14 cellular contexts compared by ENCODE assay signal in genomic region chr2:240821429-240821778, GRCh38. TPM values are rescaled to one million over a fixed set of nuclear protein-coding genes. Genes with fewer than 3 reads are reported as not detected.
DNase-seq lines count a peak whose midpoint lies in the region; ATAC-seq and TF ChIP-seq lines count a peak whose summit lies in the region.
"Had no signal": no experiment of that assay in that cellular context is flagged by ENCODE, and none has a peak within 500 bp of the region (broad histone marks: within the 10 kb centered on the region; RNA-seq: fewer than 3 reads in every experiment).

No MANE protein-coding gene starts in this region.

- TF ChIP-seq POLR2A in lower leg skin (IDR thresholded peaks at IDR 0.05), result no peak

- H3K9me3 ChIP-seq in BLaER1 (peaks cover 20% of the 10 kb centered on the region), H9 (ENCODE audit: control insufficient read depth, low read depth, low read length) (no peaks in the 10 kb centered on the region)
- H3K9me3 ChIP-seq: prostate gland had no signal

- POLR2A ChIA-PET in naive thymus-derived CD8-positive, alpha-beta T cell (lab: Charles Lee), result no interaction called here

- no peak overlapping the region for H3K23ac ChIP-seq in H9 (ENCODE audit: insufficient read length, low read depth, low read length)

- intact Hi-C loops in lower leg skin (cut with DNase I; ENCODE audit: low total_unique reads), result no loop called here

- peaks cover 5% of the 10 kb centered on the region for H3K79me1 ChIP-seq in H9 (ENCODE audit: insufficient read depth, low read depth, low read length, poor library complexity, severe bottlenecking)

- H3K4me3 Mint-ChIP-seq in H9 (peak overlapping the region; percentile 71 to 88), brain (peak overlapping the region; percentile 55 to 85 (median 80))
- peak overlapping the region; percentile 43 to 82 (median 72) for H3K4me3 Mint-ChIP-seq in naive thymus-derived CD8-positive, alpha-beta T cell

- no peak overlapping the region for H4K8ac ChIP-seq in H9 (replicated peaks; ENCODE audit: insufficient read length, low read depth, low read length)

- H3K14ac ChIP-seq in H9 (ENCODE audit: insufficient read depth, low read length), result no peak overlapping the region

- H2AFZ ChIP-seq in H9 (ENCODE audit: low read length), result no peak overlapping the region

- H3K4me1 Mint-ChIP-seq in H9, result peaks cover 13 to 28% of the 10 kb centered on the region in 2 experiments
- H3K4me1 Mint-ChIP-seq in brain, result peaks cover 51% of the 10 kb centered on the region
- H3K4me1 Mint-ChIP-seq in naive thymus-derived CD8-positive, alpha-beta T cell, result peaks cover 3 to 16% (median 11%) of the 10 kb centered on the region in 4 donors

- H4K20me1 ChIP-seq in BLaER1, result peaks cover 36% of the 10 kb centered on the region
- H4K20me1 ChIP-seq in H9 (ENCODE audit: control insufficient read depth, insufficient read depth, insufficient read length), result no peaks in the 10 kb centered on the region

- no peak overlapping the region for H3K27ac ChIP-seq in BLaER1
- H3K27ac ChIP-seq in H9 (ENCODE audit: insufficient read length, low read depth, low read length), result no peak overlapping the region
- H3K27ac ChIP-seq: coronary artery had no signal

- H3K9me3 Mint-ChIP-seq in H9 (peaks cover 4 to 6% of the 10 kb centered on the region in 2 experiments; a peak in 2 of 5 replicates), brain (peaks cover 2 to 10% (median 5%) of the 10 kb centered on the region in 5 experiments)
- peaks cover 0 to 14% (median 0%) of the 10 kb centered on the region in 9 donors for H3K9me3 Mint-ChIP-seq in naive thymus-derived CD8-positive, alpha-beta T cell

- H4K91ac ChIP-seq in H9 (ENCODE audit: insufficient read length, low read depth, low read length), result no peak overlapping the region

- H3K23me2 ChIP-seq in H9 (ENCODE audit: insufficient read length, low read depth, low read length, poor library complexity, severe bottlenecking), result peaks cover 15% of the 10 kb centered on the region

- no peak overlapping the region for H3K18ac ChIP-seq in H9 (ENCODE audit: insufficient read length, low read depth, low read length)

- peak overlapping the region; percentile 65 for H3K4me2 ChIP-seq in BLaER1
- H3K4me2 ChIP-seq in H9 (ENCODE audit: insufficient read depth, insufficient read length, low read length), result peak overlapping the region; percentile 13

- H3K27me3 ChIP-seq in BLaER1, result peaks cover 82% of the 10 kb centered on the region
- no peaks in the 10 kb centered on the region for H3K27me3 ChIP-seq in H9 (ENCODE audit: insufficient read depth, low read length)

- no peak overlapping the region for H3T11ph ChIP-seq in H9 (ENCODE audit: low read length)

- DNase-seq in H9 (no peak), kidney glomerular epithelial cell (lab: John Stamatoyannopoulos, UW) (no peak), lower leg skin (ENCODE audit: low spot score in 2 of 2) (no peak)
- no peak for DNase-seq in naive thymus-derived CD8-positive, alpha-beta T cell
- DNase-seq: activated effector memory CD4-positive, alpha-beta T cell treated with anti-CD3 and anti-CD28 coated beads, Interleukin-2, amount 50 U/mL, for 16 hours; left cardiac atrium had no signal

- peak overlapping the region; percentile 53 for H3K4me3 ChIP-seq in BLaER1
- H3K4me3 ChIP-seq in lower leg skin (ENCODE audit: low read depth, poor library complexity, severe bottlenecking), result no peak overlapping the region

- H2BK12ac ChIP-seq in H9 (ENCODE audit: insufficient read length, low read depth, low read length), result no peak overlapping the region

- no peak overlapping the region for H2BK20ac ChIP-seq in H9 (ENCODE audit: low read depth, low read length, poor library complexity, severe bottlenecking)

- H2BK120ac ChIP-seq in H9 (ENCODE audit: low read depth, low read length, poor library complexity, severe bottlenecking), result no peak overlapping the region

- TF ChIP-seq CTCF in H9 (conservative IDR thresholded peaks at IDR 0.05) (no peak), brain (conservative IDR thresholded peaks at IDR 0.05) (no peak), lower leg skin (IDR thresholded peaks at IDR 0.05) (no peak)

- no peak overlapping the region for H4K5ac ChIP-seq in H9 (ENCODE audit: insufficient read length, low read depth, low read length)

- no peak overlapping the region for H2BK15ac ChIP-seq in H9 (ENCODE audit: low read depth, low read length)

- H3K9ac ChIP-seq in BLaER1 (no peak overlapping the region), H9 (ENCODE audit: extremely low read depth, insufficient read length, low read length) (no peak overlapping the region)

- peaks cover 6 to 17% (median 7%) of the 10 kb centered on the region in 3 experiments; a peak in 6 of 7 replicates for H3K36me3 Mint-ChIP-seq in H9 (ENCODE audit: insufficient read depth in 1 of 3, low read depth in 3 of 3)
- H3K36me3 Mint-ChIP-seq in brain, result peaks cover 7% of the 10 kb centered on the region
- H3K36me3 Mint-ChIP-seq in naive thymus-derived CD8-positive, alpha-beta T cell, result peaks cover 0 to 7% (median 0%) of the 10 kb centered on the region in 3 donors

- H3K36me3 ChIP-seq in BLaER1, result no peaks in the 10 kb centered on the region
- H3K36me3 ChIP-seq: prostate gland had no signal

- ATAC-seq in naive thymus-derived CD8-positive, alpha-beta T cell, result no peak
- ATAC-seq in GM19324 (IDR thresholded peaks at IDR 0.05; ENCODE audit: low FRiP score, unreplicated experiment) (no peak), GM19463 (IDR thresholded peaks at IDR 0.05; ENCODE audit: unreplicated experiment) (no peak)

- no CpG with 5 or more reads among the region's 7 CpGs for WGBS in H9 (ENCODE audit: extremely low coverage, insufficient read length, low lambda C conversion rate)
- 13 to 16% methylated on average over 7 of the region's 7 CpGs for WGBS in lower leg skin, 2 donors

- H3K27ac Mint-ChIP-seq in H9 (peak overlapping the region in 2 of 3 experiments; percentile 77 to 84; a peak in 2 of 7 replicates), brain (peak overlapping the region; percentile 16 to 99 (median 92))
- no peak overlapping the region for H3K27ac Mint-ChIP-seq in naive thymus-derived CD8-positive, alpha-beta T cell

- H3K27me3 Mint-ChIP-seq in H9 (ENCODE audit: low read depth) (peaks cover 53% of the 10 kb centered on the region), brain (peaks cover 8% of the 10 kb centered on the region)
- H3K27me3 Mint-ChIP-seq in naive thymus-derived CD8-positive, alpha-beta T cell, result peaks cover 35 to 69% (median 50%) of the 10 kb centered on the region in 5 donors

- H3K4ac ChIP-seq in H9 (ENCODE audit: low read depth, low read length), result no peak overlapping the region

- H3K79me2 ChIP-seq in H9 (ENCODE audit: insufficient read depth, low read length), result peaks cover 24% of the 10 kb centered on the region; the same call in 1 of the 2 replicates

- peaks cover 19% of the 10 kb centered on the region for H3K4me1 ChIP-seq in BLaER1
- no peaks in the 10 kb centered on the region; the same call in 1 of the 2 replicates for H3K4me1 ChIP-seq in H9 (ENCODE audit: insufficient read depth, low read length)
- H3K4me1 ChIP-seq: prostate gland had no signal

- no peak overlapping the region for H2AK5ac ChIP-seq in H9 (ENCODE audit: insufficient read length, low read length)

- H2BK5ac ChIP-seq in H9 (ENCODE audit: insufficient read length, low read length), result no peak overlapping the region

- no peak overlapping the region for H3K56ac ChIP-seq in H9 (ENCODE audit: insufficient read length, low read depth, low read length)

RNA-seq across cellular contexts. Expression of gene KIF1A, which starts 1.4 kb away (rescaled TPM):
- total RNA-seq in H9 (2021), result 188 and 204 TPM in 2 replicates
- polyA plus RNA-seq in brain (ENCODE audit: insufficient read depth, low read depth, low replicate concordance), result 574 TPM
- not detected for total RNA-seq in naive thymus-derived CD8-positive, alpha-beta T cell
- polyA plus RNA-seq in naive thymus-derived CD8-positive, alpha-beta T cell, result under 1 TPM in 1 of 3 donors, not detected in 2; 0.10 TPM
- total RNA-seq in lower leg skin, result 1 to 10 TPM in 3 of 4 donors, under 1 TPM in 1; 0.76 to 4.3 (median 3.0) TPM
- total RNA-seq: fibroblast of villous mesenchyme, HT-29 had no signal

RNA-seq across cellular contexts. Expression of gene AGXT, which starts 47.2 kb away (rescaled TPM):
- total RNA-seq in H9 (2021), result not detected in 2 replicates
- 1.1 TPM for polyA plus RNA-seq in brain (ENCODE audit: insufficient read depth, low read depth, low replicate concordance)
- total RNA-seq in naive thymus-derived CD8-positive, alpha-beta T cell, result not detected
- not detected for polyA plus RNA-seq in naive thymus-derived CD8-positive, alpha-beta T cell
- total RNA-seq in lower leg skin, result not detected
- total RNA-seq: fibroblast of villous mesenchyme, prostate gland had no signal

Comparison
In these comparisons a context has a peak if more than half of its experiments do, and no peak if none do; other contexts are left out.
1. H3K27ac Mint-ChIP-seq: peak in H9 (2 of 3) and brain (5 of 5); none in naive thymus-derived CD8-positive, alpha-beta T cell (0 of 10).
2. RNA of gene KIF1A, which starts 1.4 kb away (total RNA-seq): 188 to 204 TPM in H9; 0.76 to 4.3 TPM in lower leg skin and not detected in naive thymus-derived CD8-positive, alpha-beta T cell; every median in the first group is over 10 times any median in the second.
3. Peak in every context shown above with its lines, with median percentiles within 50 percentile points of each other: H3K4me3 Mint-ChIP-seq.